Comparison of ENCODE assay signal across 1 cellular context in the genomic region with DNA sequence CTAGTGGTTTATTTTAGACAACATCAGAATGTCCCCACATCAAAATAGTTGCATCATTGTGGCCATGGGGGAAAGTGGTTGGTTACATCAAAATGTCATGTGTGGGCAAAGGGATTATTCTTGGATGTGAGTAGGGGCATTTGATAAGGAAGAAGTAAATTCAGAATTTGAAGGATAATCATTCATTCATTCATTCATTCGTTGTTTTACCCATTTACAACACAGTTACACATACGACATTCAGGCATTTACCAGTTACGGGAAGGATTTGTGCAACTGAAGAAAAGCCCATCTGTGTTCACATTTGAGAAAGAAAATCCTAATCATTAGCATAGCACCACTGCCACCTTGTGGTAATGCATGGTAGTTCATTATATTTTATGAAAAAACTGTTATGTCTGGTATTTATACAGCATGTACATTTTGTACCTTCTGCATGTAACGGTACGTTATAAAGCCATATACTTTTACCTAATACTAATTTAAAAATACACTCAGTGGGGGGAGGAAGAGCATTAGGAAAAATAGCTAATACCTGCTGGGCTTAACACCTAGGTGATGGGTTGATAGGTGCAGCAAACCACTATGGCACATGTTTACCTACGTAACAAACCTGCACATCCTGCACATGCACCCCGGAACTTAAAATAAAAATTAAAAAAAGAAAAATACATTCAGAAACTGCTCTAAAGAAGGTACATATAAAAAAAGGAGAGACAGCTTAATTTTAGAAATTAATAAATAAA.
A peak's percentile ranks its signal among the peaks of the same experiment; 100 is the strongest.
TF ChIP-seq lines count a peak whose summit lies in the region.

No MANE protein-coding gene starts in this region.

TF ChIP-seq in K562, 482 proteins besides CTCF, POLR2A, EP300 and RAD21 (continued from another document):
- no peak for TF ChIP-seq IFI16 (CRISPR knock-in tag; IDR thresholded peaks at IDR 0.05)
- TF ChIP-seq GTF2E2 (tag; IDR thresholded peaks at IDR 0.05): no peak
- TF ChIP-seq SRSF7 (optimal IDR thresholded peaks at IDR 0.05; ENCODE audit: low read depth, low read length): no peak
- TF ChIP-seq ZNF76 (CRISPR knock-in tag; IDR thresholded peaks at IDR 0.05; ENCODE audit: borderline replicate concordance): no peak
- no peak for TF ChIP-seq SPI1 (IDR thresholded peaks at IDR 0.05; ENCODE audit: borderline replicate concordance, low read depth, low read length)
- TF ChIP-seq ZNF133 (CRISPR knock-in tag; IDR thresholded peaks at IDR 0.05): no peak
- TF ChIP-seq, protein P1, sequence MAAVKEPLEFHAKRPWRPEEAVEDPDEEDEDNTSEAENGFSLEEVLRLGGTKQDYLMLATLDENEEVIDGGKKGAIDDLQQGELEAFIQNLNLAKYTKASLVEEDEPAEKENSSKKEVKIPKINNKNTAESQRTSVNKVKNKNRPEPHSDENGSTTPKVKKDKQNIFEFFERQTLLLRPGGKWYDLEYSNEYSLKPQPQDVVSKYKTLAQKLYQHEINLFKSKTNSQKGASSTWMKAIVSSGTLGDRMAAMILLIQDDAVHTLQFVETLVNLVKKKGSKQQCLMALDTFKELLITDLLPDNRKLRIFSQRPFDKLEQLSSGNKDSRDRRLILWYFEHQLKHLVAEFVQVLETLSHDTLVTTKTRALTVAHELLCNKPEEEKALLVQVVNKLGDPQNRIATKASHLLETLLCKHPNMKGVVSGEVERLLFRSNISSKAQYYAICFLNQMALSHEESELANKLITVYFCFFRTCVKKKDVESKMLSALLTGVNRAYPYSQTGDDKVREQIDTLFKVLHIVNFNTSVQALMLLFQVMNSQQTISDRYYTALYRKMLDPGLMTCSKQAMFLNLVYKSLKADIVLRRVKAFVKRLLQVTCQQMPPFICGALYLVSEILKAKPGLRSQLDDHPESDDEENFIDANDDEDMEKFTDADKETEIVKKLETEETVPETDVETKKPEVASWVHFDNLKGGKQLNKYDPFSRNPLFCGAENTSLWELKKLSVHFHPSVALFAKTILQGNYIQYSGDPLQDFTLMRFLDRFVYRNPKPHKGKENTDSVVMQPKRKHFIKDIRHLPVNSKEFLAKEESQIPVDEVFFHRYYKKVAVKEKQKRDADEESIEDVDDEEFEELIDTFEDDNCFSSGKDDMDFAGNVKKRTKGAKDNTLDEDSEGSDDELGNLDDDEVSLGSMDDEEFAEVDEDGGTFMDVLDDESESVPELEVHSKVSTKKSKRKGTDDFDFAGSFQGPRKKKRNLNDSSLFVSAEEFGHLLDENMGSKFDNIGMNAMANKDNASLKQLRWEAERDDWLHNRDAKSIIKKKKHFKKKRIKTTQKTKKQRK (IDR thresholded peaks at IDR 0.05; ENCODE audit: borderline replicate concordance, low read depth, low read length): no peak
- no peak for TF ChIP-seq ESRRA (IDR thresholded peaks at IDR 0.05; ENCODE audit: borderline replicate concordance, low read depth)
- TF ChIP-seq SMC3 (conservative IDR thresholded peaks at IDR 0.05; ENCODE audit: insufficient read depth, low read depth, low read length): peak; percentile 47; the same call in 1 of the 2 replicates
- TF ChIP-seq KLF16 (IDR thresholded peaks at IDR 0.05): no peak
TF ChIP-seq in K562: peak in this region for 5.
